1 cellular context compared by ENCODE assay signal in the genomic region with DNA sequence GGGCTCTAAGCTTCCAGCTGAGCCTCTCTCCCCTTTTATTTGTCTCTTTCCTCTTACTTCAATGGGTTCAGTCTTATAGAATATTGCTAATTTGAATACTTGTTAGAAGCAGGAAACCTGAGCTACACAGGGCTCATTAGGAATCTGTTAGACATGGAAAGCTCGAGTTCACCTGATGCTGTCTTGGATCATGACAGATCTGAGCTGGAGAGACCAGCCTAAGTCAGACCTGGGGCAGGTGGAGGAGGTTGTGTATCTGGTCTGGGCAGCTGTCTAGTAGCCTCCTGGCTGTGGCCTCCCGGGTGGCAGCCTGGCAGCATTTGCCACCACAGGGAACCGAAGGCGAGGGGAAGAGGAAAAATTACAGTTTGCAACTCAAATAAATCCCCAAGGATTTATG.
TF ChIP-seq lines count a peak whose summit lies in the region.

No MANE protein-coding gene starts in this region.

TF ChIP-seq in H1, 55 proteins besides CTCF, POLR2A, EP300 and RAD21:
- TF ChIP-seq RNF2 (IDR thresholded peaks at IDR 0.05; ENCODE audit: borderline replicate concordance, low read depth, low read length, missing control alignments, poor library complexity, severe bottlenecking) = no peak
- TF ChIP-seq RBBP5 (IDR thresholded peaks at IDR 0.05; ENCODE audit: borderline replicate concordance, low read depth, low read length) = no peak
- no peak for TF ChIP-seq CBX5 (IDR thresholded peaks at IDR 0.05; ENCODE audit: low read depth, low read length)
- no peak for TF ChIP-seq GABPA (IDR thresholded peaks at IDR 0.05; ENCODE audit: borderline replicate concordance, insufficient read depth, low read length)
- no peak for TF ChIP-seq SP1 (IDR thresholded peaks at IDR 0.05; ENCODE audit: low read depth, low read length)
- TF ChIP-seq ZNF274 (IDR thresholded peaks at IDR 0.05; ENCODE audit: borderline replicate concordance, extremely low read depth, low read length) = no peak
- TF ChIP-seq, protein P1, sequence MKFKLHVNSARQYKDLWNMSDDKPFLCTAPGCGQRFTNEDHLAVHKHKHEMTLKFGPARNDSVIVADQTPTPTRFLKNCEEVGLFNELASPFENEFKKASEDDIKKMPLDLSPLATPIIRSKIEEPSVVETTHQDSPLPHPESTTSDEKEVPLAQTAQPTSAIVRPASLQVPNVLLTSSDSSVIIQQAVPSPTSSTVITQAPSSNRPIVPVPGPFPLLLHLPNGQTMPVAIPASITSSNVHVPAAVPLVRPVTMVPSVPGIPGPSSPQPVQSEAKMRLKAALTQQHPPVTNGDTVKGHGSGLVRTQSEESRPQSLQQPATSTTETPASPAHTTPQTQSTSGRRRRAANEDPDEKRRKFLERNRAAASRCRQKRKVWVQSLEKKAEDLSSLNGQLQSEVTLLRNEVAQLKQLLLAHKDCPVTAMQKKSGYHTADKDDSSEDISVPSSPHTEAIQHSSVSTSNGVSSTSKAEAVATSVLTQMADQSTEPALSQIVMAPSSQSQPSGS (IDR thresholded peaks at IDR 0.05; ENCODE audit: low read length) = no peak
- no peak for TF ChIP-seq SUZ12 (IDR thresholded peaks at IDR 0.05; ENCODE audit: low read length)
- TF ChIP-seq KDM1A (IDR thresholded peaks at IDR 0.05; ENCODE audit: borderline replicate concordance, low read length) = no peak
- TF ChIP-seq YY1 (IDR thresholded peaks at IDR 0.05; ENCODE audit: low read depth, low read length) = no peak
